Comparison of ENCODE assay signal across 1 cellular context in the genomic region with DNA sequence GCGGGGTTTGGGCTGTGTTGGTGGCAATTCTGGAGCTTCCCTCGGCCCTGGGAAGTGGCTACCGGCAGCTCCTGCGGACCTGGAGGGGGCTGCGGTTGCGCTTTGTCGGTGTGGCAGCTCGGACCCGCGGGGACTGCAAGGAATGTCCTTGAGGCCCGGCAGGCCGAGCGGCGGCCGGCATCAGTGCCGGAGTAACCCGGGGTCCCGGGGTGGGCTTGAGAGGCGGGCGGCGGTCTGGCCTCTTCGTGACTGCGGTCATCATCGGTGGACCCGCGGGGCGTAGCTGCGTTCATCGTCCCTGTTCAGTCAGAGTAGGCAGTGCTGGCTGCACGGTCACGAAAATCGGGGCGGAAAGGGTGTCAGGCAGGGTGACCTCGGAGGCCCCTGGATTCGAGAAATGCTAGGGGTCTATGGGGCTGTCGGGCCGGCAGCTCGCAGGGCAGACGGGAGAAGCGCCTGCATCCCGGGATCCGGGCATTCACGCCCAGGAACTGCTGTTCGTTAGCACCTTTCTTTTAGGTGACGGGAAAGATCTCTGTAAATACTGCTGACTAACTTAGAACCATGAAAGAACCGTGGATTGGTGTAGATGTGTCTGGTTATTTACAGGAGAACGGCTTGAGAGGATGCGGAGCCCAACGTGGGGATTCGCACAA.
A peak's percentile ranks its signal among the peaks of the same experiment; 100 is the strongest.
TF ChIP-seq lines count a peak whose summit lies in the region.

No MANE protein-coding gene starts in this region.

TF ChIP-seq in WTC11, 78 proteins besides CTCF, POLR2A, EP300 and RAD21 (continued from another document):
- TF ChIP-seq, protein P1, sequence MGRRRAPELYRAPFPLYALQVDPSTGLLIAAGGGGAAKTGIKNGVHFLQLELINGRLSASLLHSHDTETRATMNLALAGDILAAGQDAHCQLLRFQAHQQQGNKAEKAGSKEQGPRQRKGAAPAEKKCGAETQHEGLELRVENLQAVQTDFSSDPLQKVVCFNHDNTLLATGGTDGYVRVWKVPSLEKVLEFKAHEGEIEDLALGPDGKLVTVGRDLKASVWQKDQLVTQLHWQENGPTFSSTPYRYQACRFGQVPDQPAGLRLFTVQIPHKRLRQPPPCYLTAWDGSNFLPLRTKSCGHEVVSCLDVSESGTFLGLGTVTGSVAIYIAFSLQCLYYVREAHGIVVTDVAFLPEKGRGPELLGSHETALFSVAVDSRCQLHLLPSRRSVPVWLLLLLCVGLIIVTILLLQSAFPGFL (CRISPR knock-in tag; IDR thresholded peaks at IDR 0.05; ENCODE audit: borderline replicate concordance): no peak
- TF ChIP-seq, protein P2, sequence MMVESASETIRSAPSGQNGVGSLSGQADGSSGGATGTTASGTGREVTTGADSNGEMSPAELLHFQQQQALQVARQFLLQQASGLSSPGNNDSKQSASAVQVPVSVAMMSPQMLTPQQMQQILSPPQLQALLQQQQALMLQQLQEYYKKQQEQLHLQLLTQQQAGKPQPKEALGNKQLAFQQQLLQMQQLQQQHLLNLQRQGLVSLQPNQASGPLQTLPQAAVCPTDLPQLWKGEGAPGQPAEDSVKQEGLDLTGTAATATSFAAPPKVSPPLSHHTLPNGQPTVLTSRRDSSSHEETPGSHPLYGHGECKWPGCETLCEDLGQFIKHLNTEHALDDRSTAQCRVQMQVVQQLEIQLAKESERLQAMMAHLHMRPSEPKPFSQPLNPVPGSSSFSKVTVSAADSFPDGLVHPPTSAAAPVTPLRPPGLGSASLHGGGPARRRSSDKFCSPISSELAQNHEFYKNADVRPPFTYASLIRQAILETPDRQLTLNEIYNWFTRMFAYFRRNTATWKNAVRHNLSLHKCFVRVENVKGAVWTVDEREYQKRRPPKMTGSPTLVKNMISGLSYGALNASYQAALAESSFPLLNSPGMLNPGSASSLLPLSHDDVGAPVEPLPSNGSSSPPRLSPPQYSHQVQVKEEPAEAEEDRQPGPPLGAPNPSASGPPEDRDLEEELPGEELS (CRISPR knock-in tag; IDR thresholded peaks at IDR 0.05): 0 out of 2 replicates have a peak, but pooled peaks have one; percentile 27
- TF ChIP-seq, protein P3, sequence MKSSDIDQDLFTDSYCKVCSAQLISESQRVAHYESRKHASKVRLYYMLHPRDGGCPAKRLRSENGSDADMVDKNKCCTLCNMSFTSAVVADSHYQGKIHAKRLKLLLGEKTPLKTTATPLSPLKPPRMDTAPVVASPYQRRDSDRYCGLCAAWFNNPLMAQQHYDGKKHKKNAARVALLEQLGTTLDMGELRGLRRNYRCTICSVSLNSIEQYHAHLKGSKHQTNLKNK (CRISPR knock-in tag; IDR thresholded peaks at IDR 0.05): no peak
- TF ChIP-seq NR2C2 (CRISPR knock-in tag; IDR thresholded peaks at IDR 0.05) (no peak), JAZF1 (CRISPR knock-in tag; IDR thresholded peaks at IDR 0.05) (no peak), GABPB1 (CRISPR knock-in tag; IDR thresholded peaks at IDR 0.05) (0 out of 2 replicates have a peak, but pooled peaks have one; percentile 10), ZNF232 (CRISPR knock-in tag; IDR thresholded peaks at IDR 0.05) (no peak), RORB (CRISPR knock-in tag; IDR thresholded peaks at IDR 0.05) (no peak), RELA (CRISPR knock-in tag; IDR thresholded peaks at IDR 0.05; ENCODE audit: borderline replicate concordance) (no peak), ZNF219 (CRISPR knock-in tag; IDR thresholded peaks at IDR 0.05; ENCODE audit: borderline replicate concordance) (0 out of 2 replicates have a peak, but pooled peaks have one; percentile 45), GRHL2 (CRISPR knock-in tag; IDR thresholded peaks at IDR 0.05; ENCODE audit: insufficient replicate concordance, severe bottlenecking) (no peak), MXD4 (CRISPR knock-in tag; IDR thresholded peaks at IDR 0.05; ENCODE audit: borderline replicate concordance) (no peak), FOXK1 (CRISPR knock-in tag; IDR thresholded peaks at IDR 0.05) (no peak), ZNF263 (CRISPR knock-in tag; IDR thresholded peaks at IDR 0.05; ENCODE audit: low read depth) (no peak), IRF2 (CRISPR knock-in tag; IDR thresholded peaks at IDR 0.05; ENCODE audit: borderline replicate concordance, low read depth) (no peak)
- TF ChIP-seq, protein P4, sequence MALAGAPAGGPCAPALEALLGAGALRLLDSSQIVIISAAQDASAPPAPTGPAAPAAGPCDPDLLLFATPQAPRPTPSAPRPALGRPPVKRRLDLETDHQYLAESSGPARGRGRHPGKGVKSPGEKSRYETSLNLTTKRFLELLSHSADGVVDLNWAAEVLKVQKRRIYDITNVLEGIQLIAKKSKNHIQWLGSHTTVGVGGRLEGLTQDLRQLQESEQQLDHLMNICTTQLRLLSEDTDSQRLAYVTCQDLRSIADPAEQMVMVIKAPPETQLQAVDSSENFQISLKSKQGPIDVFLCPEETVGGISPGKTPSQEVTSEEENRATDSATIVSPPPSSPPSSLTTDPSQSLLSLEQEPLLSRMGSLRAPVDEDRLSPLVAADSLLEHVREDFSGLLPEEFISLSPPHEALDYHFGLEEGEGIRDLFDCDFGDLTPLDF (CRISPR knock-in tag; IDR thresholded peaks at IDR 0.05): no peak
- TF ChIP-seq, protein P5, sequence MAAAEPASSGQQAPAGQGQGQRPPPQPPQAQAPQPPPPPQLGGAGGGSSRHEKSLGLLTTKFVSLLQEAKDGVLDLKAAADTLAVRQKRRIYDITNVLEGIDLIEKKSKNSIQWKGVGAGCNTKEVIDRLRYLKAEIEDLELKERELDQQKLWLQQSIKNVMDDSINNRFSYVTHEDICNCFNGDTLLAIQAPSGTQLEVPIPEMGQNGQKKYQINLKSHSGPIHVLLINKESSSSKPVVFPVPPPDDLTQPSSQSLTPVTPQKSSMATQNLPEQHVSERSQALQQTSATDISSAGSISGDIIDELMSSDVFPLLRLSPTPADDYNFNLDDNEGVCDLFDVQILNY (CRISPR knock-in tag; IDR thresholded peaks at IDR 0.05): 0 out of 2 replicates have a peak, but pooled peaks have one; percentile 19
- TF ChIP-seq, protein P6, sequence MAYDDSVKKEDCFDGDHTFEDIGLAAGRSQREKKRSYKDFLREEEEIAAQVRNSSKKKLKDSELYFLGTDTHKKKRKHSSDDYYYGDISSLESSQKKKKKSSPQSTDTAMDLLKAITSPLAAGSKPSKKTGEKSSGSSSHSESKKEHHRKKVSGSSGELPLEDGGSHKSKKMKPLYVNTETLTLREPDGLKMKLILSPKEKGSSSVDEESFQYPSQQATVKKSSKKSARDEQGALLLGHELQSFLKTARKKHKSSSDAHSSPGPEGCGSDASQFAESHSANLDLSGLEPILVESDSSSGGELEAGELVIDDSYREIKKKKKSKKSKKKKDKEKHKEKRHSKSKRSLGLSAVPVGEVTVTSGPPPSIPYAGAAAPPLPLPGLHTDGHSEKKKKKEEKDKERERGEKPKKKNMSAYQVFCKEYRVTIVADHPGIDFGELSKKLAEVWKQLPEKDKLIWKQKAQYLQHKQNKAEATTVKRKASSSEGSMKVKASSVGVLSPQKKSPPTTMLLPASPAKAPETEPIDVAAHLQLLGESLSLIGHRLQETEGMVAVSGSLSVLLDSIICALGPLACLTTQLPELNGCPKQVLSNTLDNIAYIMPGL (CRISPR knock-in tag; IDR thresholded peaks at IDR 0.05): no peak
- TF ChIP-seq, protein P7, sequence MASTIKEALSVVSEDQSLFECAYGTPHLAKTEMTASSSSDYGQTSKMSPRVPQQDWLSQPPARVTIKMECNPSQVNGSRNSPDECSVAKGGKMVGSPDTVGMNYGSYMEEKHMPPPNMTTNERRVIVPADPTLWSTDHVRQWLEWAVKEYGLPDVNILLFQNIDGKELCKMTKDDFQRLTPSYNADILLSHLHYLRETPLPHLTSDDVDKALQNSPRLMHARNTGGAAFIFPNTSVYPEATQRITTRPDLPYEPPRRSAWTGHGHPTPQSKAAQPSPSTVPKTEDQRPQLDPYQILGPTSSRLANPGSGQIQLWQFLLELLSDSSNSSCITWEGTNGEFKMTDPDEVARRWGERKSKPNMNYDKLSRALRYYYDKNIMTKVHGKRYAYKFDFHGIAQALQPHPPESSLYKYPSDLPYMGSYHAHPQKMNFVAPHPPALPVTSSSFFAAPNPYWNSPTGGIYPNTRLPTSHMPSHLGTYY (CRISPR knock-in tag; IDR thresholded peaks at IDR 0.05): no peak
